Comparison of ENCODE assay signal across 21 cellular contexts in genomic region chr12:30462249-30462648, GRCh38.
"Had no signal": no experiment of that assay in that cellular context is flagged by ENCODE, and none has a peak within 500 bp of the region (broad histone marks: within the 10 kb centered on the region; RNA-seq: fewer than 3 reads in every experiment).

No MANE protein-coding gene starts in this region.

- H3K4me2 ChIP-seq: SK-N-SH had no signal

- H3K36me3 ChIP-seq: MG63 had no signal

- H3K9me3 ChIP-seq: MG63, SK-N-SH had no signal

- H3K27me3 ChIP-seq: MG63 had no signal

- H3K9ac ChIP-seq: SK-N-SH had no signal

- DNase-seq: IMR-90, Karpas-422, KG1, MG63, NCI-H1092 treated with DMSO at 0.1 percent for 48 hours, NCI-H1436, NCI-H187, NCI-H2029, NCI-H2081 treated with DMSO at 0.1 percent for 48 hours, NCI-H2171, NCI-H345, NCI-H524, NCI-H526 treated with DMSO at 0.1 percent for 48 hours, NCI-H748 treated with DMSO at 0.1 percent for 48 hours, PC-3, SHP77, SK-N-SH, SW 1271 had no signal

- H3K27ac ChIP-seq: RWPE1 had no signal

- ATAC-seq: HepG2, Panc1, PC-3 had no signal

- H3K4me3 ChIP-seq: MG63 had no signal
